In genomic region chr1:248905949-248906740, GRCh38 we compare ENCODE assay signal across 1 cellular context.
TF ChIP-seq lines count a peak whose summit lies in the region.

Gene PGBD2 (plus strand): TSS chr1:248906235. CDS start chr1:248913863, 7,628 bp downstream.

TF ChIP-seq in HepG2, 621 proteins besides CTCF, POLR2A, EP300 and RAD21 (continued from another document and continues in another):
- TF ChIP-seq MLX (CRISPR knock-in tag; IDR thresholded peaks at IDR 0.05), result 0 out of 2 replicates have a peak, but pooled peaks have one; percentile 42
- no peak; the same call in 1 of the 2 replicates for TF ChIP-seq ADNP (CRISPR knock-in tag; IDR thresholded peaks at IDR 0.05)
- TF ChIP-seq HDAC2 (CRISPR knock-in tag; IDR thresholded peaks at IDR 0.05), result peak; percentile 79
- TF ChIP-seq ZNF350 (CRISPR knock-in tag; IDR thresholded peaks at IDR 0.05; ENCODE audit: borderline replicate concordance, low read depth), result peak; percentile 67
- TF ChIP-seq ZNF776 (CRISPR knock-in tag; IDR thresholded peaks at IDR 0.05), result no peak; the same call in 1 of the 2 replicates
- TF ChIP-seq ZNF160 (CRISPR knock-in tag; IDR thresholded peaks at IDR 0.05), result peak; percentile 76
- no peak for TF ChIP-seq NBN (conservative IDR thresholded peaks at IDR 0.05)
- peak; percentile 90; the same call in 1 of the 2 replicates for TF ChIP-seq ZNF343 (CRISPR knock-in tag; IDR thresholded peaks at IDR 0.05)
- TF ChIP-seq ZNF674 (CRISPR knock-in tag; IDR thresholded peaks at IDR 0.05; ENCODE audit: low read depth), result no peak; the same call in 1 of the 2 replicates
- TF ChIP-seq ZKSCAN8 (CRISPR knock-in tag; IDR thresholded peaks at IDR 0.05; ENCODE audit: borderline replicate concordance), result no peak; the same call in 1 of the 2 replicates
- no peak for TF ChIP-seq ZNF570 (CRISPR knock-in tag; IDR thresholded peaks at IDR 0.05; ENCODE audit: borderline replicate concordance)
- TF ChIP-seq SRSF1 (optimal IDR thresholded peaks at IDR 0.05; ENCODE audit: low read depth, low read length), result no peak
- 0 out of 2 replicates have a peak, but pooled peaks have one; percentile 20 for TF ChIP-seq GLI4 (CRISPR knock-in tag; IDR thresholded peaks at IDR 0.05; ENCODE audit: borderline replicate concordance)
- peak; percentile 93 for TF ChIP-seq RNF2 (conservative IDR thresholded peaks at IDR 0.05; ENCODE audit: low read depth)
- TF ChIP-seq RORA (CRISPR knock-in tag; IDR thresholded peaks at IDR 0.05), result no peak
- peak; percentile 98 for TF ChIP-seq ZNF501 (CRISPR knock-in tag; IDR thresholded peaks at IDR 0.05)
- no peak for TF ChIP-seq ZBTB10 (CRISPR knock-in tag; IDR thresholded peaks at IDR 0.05; ENCODE audit: borderline replicate concordance)
- TF ChIP-seq FOXC1 (CRISPR knock-in tag; IDR thresholded peaks at IDR 0.05; ENCODE audit: borderline replicate concordance), result peak; percentile 95
- TF ChIP-seq SAP130 (CRISPR knock-in tag; IDR thresholded peaks at IDR 0.05; ENCODE audit: low read depth), result peak; percentile 80
- 0 out of 2 replicates have a peak, but pooled peaks have one; percentile 50 for TF ChIP-seq ZNF441 (CRISPR knock-in tag; IDR thresholded peaks at IDR 0.05; ENCODE audit: borderline replicate concordance)
- TF ChIP-seq YEATS2 (CRISPR knock-in tag; IDR thresholded peaks at IDR 0.05; ENCODE audit: borderline replicate concordance), result peak; percentile 87
- peak; percentile 85 for TF ChIP-seq ZNF235 (CRISPR knock-in tag; IDR thresholded peaks at IDR 0.05; ENCODE audit: borderline replicate concordance)
- no peak for TF ChIP-seq ZFAT (CRISPR knock-in tag; conservative IDR thresholded peaks at IDR 0.05)
- no peak for TF ChIP-seq CCAR2 (optimal IDR thresholded peaks at IDR 0.05; ENCODE audit: low read depth, low read length)
- peak; percentile 77 for TF ChIP-seq ATF2 (CRISPR knock-in tag; IDR thresholded peaks at IDR 0.05)
- no peak for TF ChIP-seq ZNF292 (CRISPR knock-in tag; IDR thresholded peaks at IDR 0.05; ENCODE audit: borderline replicate concordance, low read depth)
- TF ChIP-seq MYNN (CRISPR knock-in tag; IDR thresholded peaks at IDR 0.05; ENCODE audit: low read depth), result no peak
- TF ChIP-seq ZBTB7A (CRISPR knock-in tag; IDR thresholded peaks at IDR 0.05), result peak; percentile 86
- no peak for TF ChIP-seq FOXP1 (IDR thresholded peaks at IDR 0.05)
- TF ChIP-seq FOXP1 (CRISPR knock-in tag; IDR thresholded peaks at IDR 0.05), result no peak
- TF ChIP-seq CENPT (CRISPR knock-in tag; IDR thresholded peaks at IDR 0.05; ENCODE audit: low read depth), result peak; percentile 89
- no peak for TF ChIP-seq PBX3 (CRISPR knock-in tag; IDR thresholded peaks at IDR 0.05; ENCODE audit: borderline replicate concordance)
- no peak for TF ChIP-seq ZNF562 (CRISPR knock-in tag; IDR thresholded peaks at IDR 0.05; ENCODE audit: borderline replicate concordance)
- TF ChIP-seq TFDP2 (CRISPR knock-in tag; IDR thresholded peaks at IDR 0.05), result peak; percentile 86
- TF ChIP-seq ZNF766 (CRISPR knock-in tag; IDR thresholded peaks at IDR 0.05; ENCODE audit: borderline replicate concordance), result peak; percentile 78; the same call in 1 of the 2 replicates
- TF ChIP-seq EEA1 (CRISPR knock-in tag; IDR thresholded peaks at IDR 0.05; ENCODE audit: borderline replicate concordance), result peak; percentile 94; the same call in 1 of the 2 replicates
- TF ChIP-seq RARA (CRISPR knock-in tag; IDR thresholded peaks at IDR 0.05), result 0 out of 2 replicates have a peak, but pooled peaks have one; percentile 13
- TF ChIP-seq NONO (IDR thresholded peaks at IDR 0.05), result no peak
- peak; percentile 99 for TF ChIP-seq NONO (CRISPR knock-in tag; conservative IDR thresholded peaks at IDR 0.05)
- peak; percentile 97 for TF ChIP-seq ZNF280D (CRISPR knock-in tag; IDR thresholded peaks at IDR 0.05)
- peak; percentile 77; the same call in 1 of the 2 replicates for TF ChIP-seq HES4 (CRISPR knock-in tag; IDR thresholded peaks at IDR 0.05; ENCODE audit: borderline replicate concordance)
- peak; percentile 90 for TF ChIP-seq ZNF329 (CRISPR knock-in tag; IDR thresholded peaks at IDR 0.05; ENCODE audit: low read depth)
- TF ChIP-seq TBL1XR1 (IDR thresholded peaks at IDR 0.05; ENCODE audit: borderline replicate concordance, low read length, partially characterized antibody), result no peak
- TF ChIP-seq BCLAF1 (IDR thresholded peaks at IDR 0.05), result no peak
- peak; percentile 50; the same call in 1 of the 2 replicates for TF ChIP-seq MIER2 (CRISPR knock-in tag; IDR thresholded peaks at IDR 0.05)
- no peak for TF ChIP-seq SUZ12 (IDR thresholded peaks at IDR 0.05; ENCODE audit: low read depth, low read length)
- TF ChIP-seq ZNF563 (CRISPR knock-in tag; IDR thresholded peaks at IDR 0.05), result peak; percentile 87; the same call in 1 of the 2 replicates
- TF ChIP-seq ZNF30 (CRISPR knock-in tag; IDR thresholded peaks at IDR 0.05), result no peak; the same call in 1 of the 2 replicates
- TF ChIP-seq ZKSCAN1 (IDR thresholded peaks at IDR 0.05; ENCODE audit: low read length), result no peak
- TF ChIP-seq POLR2AphosphoS2 (IDR thresholded peaks at IDR 0.05; ENCODE audit: low read depth, low read length), result no peak
- TF ChIP-seq NFKBIZ (CRISPR knock-in tag; IDR thresholded peaks at IDR 0.05), result 0 out of 2 replicates have a peak, but pooled peaks have one; percentile 69
- TF ChIP-seq PRMT3 (CRISPR knock-in tag; IDR thresholded peaks at IDR 0.05; ENCODE audit: borderline replicate concordance, low read depth), result no peak; the same call in 1 of the 2 replicates
- TF ChIP-seq PAXIP1 (CRISPR knock-in tag; conservative IDR thresholded peaks at IDR 0.05), result peak; percentile 56
- peak; percentile 96 for TF ChIP-seq BRD4 (CRISPR knock-in tag; IDR thresholded peaks at IDR 0.05)
